Comparison of ENCODE assay signal across 8 cellular contexts in the genomic region with DNA sequence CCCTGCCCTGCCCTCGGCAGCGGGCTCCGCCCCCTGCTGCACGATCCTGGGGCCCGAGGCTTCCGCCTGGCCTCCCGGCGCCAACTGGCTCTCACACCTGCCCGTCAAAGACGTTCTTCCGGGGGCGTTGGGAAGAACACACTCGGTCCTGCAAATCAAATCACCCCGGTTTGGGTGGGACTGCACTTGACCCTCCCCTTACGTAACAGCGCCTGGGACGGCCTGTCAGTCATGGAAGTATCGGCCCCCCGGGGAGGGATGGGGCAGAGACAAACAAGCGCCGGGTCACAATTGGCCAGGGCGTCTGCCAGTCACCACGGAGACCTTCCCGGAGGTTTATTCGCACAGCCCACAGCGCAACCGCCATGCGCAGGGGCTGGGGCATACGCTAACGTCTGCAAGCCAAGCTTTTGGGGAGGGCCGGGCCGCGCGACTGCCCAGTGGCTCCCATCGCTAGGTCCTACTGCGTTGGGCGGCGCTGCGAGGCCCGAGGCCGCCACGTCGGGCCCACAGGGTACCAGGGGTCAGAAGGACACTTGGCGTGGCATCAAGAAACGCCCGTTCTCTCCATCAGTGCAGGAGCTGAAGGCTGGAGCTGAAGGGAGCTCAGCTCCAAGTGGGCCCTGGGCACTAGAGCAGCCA. TPM values are rescaled to one million over a fixed set of nuclear protein-coding genes. Genes with fewer than 3 reads are reported as not detected.
A peak's percentile ranks its signal among the peaks of the same experiment; 100 is the strongest.
DNase-seq lines count a peak whose midpoint lies in the region; ATAC-seq and TF ChIP-seq lines count a peak whose summit lies in the region.

No MANE protein-coding gene starts in this region.

- H3K9me3 ChIP-seq in AG04450 (ENCODE audit: control insufficient read depth, insufficient read depth, low read length) (no peaks in the 10 kb centered on the region), WERI-Rb-1 (ENCODE audit: severe bottlenecking) (no peaks in the 10 kb centered on the region), mammary epithelial cell (replicated peaks; ENCODE audit: insufficient read depth, low read length) (no peaks in the 10 kb centered on the region), iPS-18c (ENCODE audit: control insufficient read depth, insufficient read depth, low read length) (no peaks in the 10 kb centered on the region), skeletal muscle tissue (ENCODE audit: control insufficient read depth in 3 of 3, low read length in 3 of 3) (no peaks in the 10 kb centered on the region)

- H3K79me2 ChIP-seq in mammary epithelial cell (ENCODE audit: insufficient read depth, low read length), result peaks cover 4% of the 10 kb centered on the region

- H3K4me2 ChIP-seq in mammary epithelial cell (ENCODE audit: insufficient read depth, low read depth, low read length), result peak overlapping the region; percentile 97

- no peaks in the 10 kb centered on the region for H4K20me1 ChIP-seq in mammary epithelial cell (ENCODE audit: insufficient read depth, low read length)

- intact Hi-C loops in mammary epithelial cell (cut with micrococcal nuclease), result loop anchor here (2.0 to 10.0 kb wide), 4 partner anchors 69 to 369 kb away; a partner anchor contains a TSS

- H3K4me1 ChIP-seq in mammary epithelial cell (ENCODE audit: insufficient read depth, low read length) (peaks cover 24% of the 10 kb centered on the region), skeletal muscle tissue (ENCODE audit: control insufficient read depth in 3 of 3, insufficient read depth in 3 of 3, low read length in 3 of 3) (peaks cover 29 to 35% (median 33%) of the 10 kb centered on the region in 3 donors)

- POLR2A ChIA-PET in AG04450 (lab: Yijun Ruan, JAX), result interaction anchor here (1.0 to 2.2 kb wide), 2 partner anchors 68 to 233 kb away, joined by 6 to 9 read pairs; no protein-coding TSS in a partner anchor

- H3K27ac ChIP-seq in AG04450 (ENCODE audit: low read depth, low read length) (peak overlapping the region; percentile 78), WERI-Rb-1 (peak overlapping the region; percentile 93), mammary epithelial cell (ENCODE audit: insufficient read depth, low read depth, low read length) (peak overlapping the region; percentile 42), skeletal muscle tissue (ENCODE audit: low read depth, low read length) (peak overlapping the region; percentile 94)

- dilution Hi-C loops in mammary epithelial cell (cut with HindIII; ENCODE audit: low sequenced_read_pairs), result loop anchor here (10.0 kb wide), 1 partner anchor 191 kb away; no protein-coding TSS in a partner anchor

- CTCF ChIA-PET in AG04450 (lab: Charles Lee) (interaction anchor here (0.6 to 0.7 kb wide), 3 partner anchors 20 to 334 kb away, joined by 3 to 5 read pairs (median 4); no protein-coding TSS in a partner anchor), mammary epithelial cell (lab: Charles Lee; ENCODE audit: low non-redundant PET) (interaction anchor here (0.5 kb wide), 1 partner anchor 480 kb away, joined by 3 read pairs; no protein-coding TSS in a partner anchor)

- in situ Hi-C loops in mammary epithelial cell (cut with MboI; ENCODE audit: low sequenced_read_pairs in 2 of 2), result no loop called here

- WGBS in mammary epithelial cell (ENCODE audit: low coverage, missing lambda C conversion rate), result under 1% methylated on average over 17 of the region's 46 CpGs

- no TSS peak for BruUV-seq in mammary epithelial cell (replicated peaks; lab: Mats Ljungman, UMichigan)

- H3K4me3 ChIP-seq in AG04450 (ENCODE audit: low read depth, low read length) (peak overlapping the region; percentile 79), WERI-Rb-1 (ENCODE audit: low read depth, low read length) (peak overlapping the region; percentile 64), mammary epithelial cell (replicated peaks in 1 of 3; ENCODE audit: insufficient read depth in 1 of 3, low read depth in 2 of 3, low read length in 3 of 3) (peak overlapping the region; percentile 74 to 90 (median 79)), iPS-18c (ENCODE audit: insufficient read depth, low read depth, low read length) (peak overlapping the region; percentile 61), skeletal muscle tissue (ENCODE audit: low read length in 3 of 3) (peak overlapping the region; percentile 77 to 89 (median 81))

- ATAC-seq in GM18907 (IDR thresholded peaks at IDR 0.05; ENCODE audit: unreplicated experiment) (peak; percentile 98), HG03139 (IDR thresholded peaks at IDR 0.05; ENCODE audit: unreplicated experiment) (peak; percentile 93)

- H2AFZ ChIP-seq in mammary epithelial cell (ENCODE audit: low read depth, low read length), result peak overlapping the region; percentile 97

- H3K27me3 ChIP-seq in AG04450 (ENCODE audit: control insufficient read depth, insufficient read depth, low read length) (no peaks in the 10 kb centered on the region), WERI-Rb-1 (ENCODE audit: insufficient read depth, low read depth, severe bottlenecking) (no peaks in the 10 kb centered on the region), mammary epithelial cell (ENCODE audit: insufficient read depth, low read length) (no peaks in the 10 kb centered on the region), skeletal muscle tissue (ENCODE audit: control insufficient read depth in 3 of 3, insufficient read depth in 3 of 3, low read length in 3 of 3) (no peaks in the 10 kb centered on the region)

- DNase-seq in AG04450 (ENCODE audit: low read depth, low spot score) (peak; percentile 100), NCI-H2196 treated with DMSO at 0.1 percent for 48 hours (lab: John Stamatoyannopoulos, UW; ENCODE audit: unreplicated experiment) (peak; percentile 91), WERI-Rb-1 (peak; percentile 100), mammary epithelial cell (peak; percentile 100)

- H3K36me3 ChIP-seq in WERI-Rb-1 (no peaks in the 10 kb centered on the region; the same call in 1 of the 2 replicates), mammary epithelial cell (ENCODE audit: insufficient read depth, low read length) (no peaks in the 10 kb centered on the region), skeletal muscle tissue (ENCODE audit: control insufficient read depth in 3 of 3, insufficient read depth in 3 of 3, low read length in 3 of 3) (peaks cover 0 to 9% (median 4%) of the 10 kb centered on the region in 3 donors)

- no peak for TF ChIP-seq CTCF in AG04450 (IDR thresholded peaks at IDR 0.05; ENCODE audit: low read depth, low read length)
- no peak for TF ChIP-seq CTCF in WERI-Rb-1 (IDR thresholded peaks at IDR 0.05; ENCODE audit: low read depth, low read length)
- no peak for TF ChIP-seq CTCF in mammary epithelial cell (conservative IDR thresholded peaks at IDR 0.05 in 1 of 2, IDR thresholded peaks at IDR 0.05 in 1 of 2; ENCODE audit: extremely low read depth in 1 of 2, insufficient read depth in 1 of 2, low read depth in 1 of 2, low read length in 2 of 2)

- peak overlapping the region; percentile 35 for H3K9ac ChIP-seq in mammary epithelial cell (ENCODE audit: insufficient read depth, low read length)
- H3K9ac ChIP-seq in skeletal muscle tissue (ENCODE audit: low read depth in 1 of 3, low read length in 3 of 3), result peak overlapping the region; percentile 81 to 90 (median 88)

RNA-seq across cellular contexts. Expression of a gene that starts 0.4 kb away (rescaled TPM):
- polyA plus RNA-seq in AG04450 (2011; rRNA removed) (27.2 and 28.5 TPM in 2 replicates), mammary epithelial cell (12.8 TPM)
- polyA minus RNA-seq in AG04450 (2011; rRNA and poly(A)+ RNA removed), result 17.5 and 22.8 TPM in 2 replicates
- total RNA-seq in mammary epithelial cell (10 to 100 TPM; 24.1 to 26.0 TPM), skeletal muscle tissue (38.6 TPM)
- polyA minus RNA-seq in mammary epithelial cell, result 5.9 TPM

Comparison
In these comparisons a context has a peak if more than half of its experiments do, and no peak if none do; other contexts are left out.
1. Peak in every context shown above with its lines: DNase-seq, ATAC-seq, H3K4me3 ChIP-seq and H3K27ac ChIP-seq.
2. H3K27ac ChIP-seq: peak in every context shown above with its lines; median percentile 94 in skeletal muscle tissue; 93 in WERI-Rb-1; 78 in AG04450; 42 in mammary epithelial cell.